Comparison of ENCODE assay signal across 20 cellular contexts in genomic region chr2:145910416-145910815, GRCh38.
DNase-seq lines count a peak whose midpoint lies in the region; ATAC-seq and FAIRE-seq lines count a peak whose summit lies in the region.
"Had no signal": no experiment of that assay in that cellular context is flagged by ENCODE, and none has a peak within 500 bp of the region (broad histone marks: within the 10 kb centered on the region; RNA-seq: fewer than 3 reads in every experiment).

No MANE protein-coding gene starts in this region.

- no peaks in the 10 kb centered on the region for H3K9me3 Mint-ChIP-seq in stimulated activated memory B cell treated with anti-CD40 and anti-IgM and Interleukin-4, amounts not matched to agents 10 μg/mL and 1 μg/mL and 100 μg/mL, for 72 hours
- H3K9me3 Mint-ChIP-seq: T-helper 1 cell treated with Interleukin-12 subunit alpha and Interleukin-12 subunit beta and Interleukin-4 antibody, amounts not matched to agents 30 μg/mL and 1 μg/mL, for 36 hours had no signal

- no peak for FAIRE-seq in frontal cortex (lab: Jason Lieb, UNC)

- no peak overlapping the region for H3K4me3 Mint-ChIP-seq in stimulated activated memory B cell treated with anti-CD40 and anti-IgM and Interleukin-4, amounts not matched to agents 10 μg/mL and 1 μg/mL and 100 μg/mL, for 72 hours
- H3K4me3 Mint-ChIP-seq: activated CD4-positive, alpha-beta T cell treated with anti-CD3 and anti-CD28 coated beads for 36 hours; naive thymus-derived CD8-positive, alpha-beta T cell; T-helper 1 cell treated with Interleukin-12 subunit alpha and Interleukin-12 subunit beta and Interleukin-4 antibody, amounts not matched to agents 30 μg/mL and 1 μg/mL, for 36 hours had no signal

- no peaks in the 10 kb centered on the region for H3K27me3 Mint-ChIP-seq in stimulated activated memory B cell treated with anti-CD40 and anti-IgM and Interleukin-4, amounts not matched to agents 10 μg/mL and 1 μg/mL and 100 μg/mL, for 72 hours
- H3K27me3 Mint-ChIP-seq: activated CD4-positive, alpha-beta T cell treated with anti-CD3 and anti-CD28 coated beads for 36 hours; naive thymus-derived CD8-positive, alpha-beta T cell had no signal

- DNase-seq in frontal cortex (ENCODE audit: low spot score in 2 of 2) (no peak), activated gamma-delta T cell (lab: John Stamatoyannopoulos, UW) (no peak), cortex of kidney (lab: John Stamatoyannopoulos, UW) (no peak)
- DNase-seq: activated CD4-positive, alpha-beta T cell treated with anti-CD3 and anti-CD28 coated beads for 36 hours; activated T-cell treated with anti-CD3 and anti-CD28 coated beads for 4 hours; adrenal gland; EL; erythroblast; HCEC 1CT; heart left ventricle; KBM-7; naive thymus-derived CD8-positive, alpha-beta T cell; NCI-H1436; stimulated activated CD4-positive, alpha-beta T cell treated with anti-CD3 and anti-CD28 coated beads, Interleukin-4, amount 100 ng/mL, for 4 hours; stimulated activated naive CD8-positive, alpha-beta T cell treated with anti-CD3 and anti-CD28 coated beads, Interleukin-15, Interleukin-2, amounts not matched to agents 100 U/mL and 50 U/mL, for 24 hours had no signal

- H3K4me1 Mint-ChIP-seq in stimulated activated memory B cell treated with anti-CD40 and anti-IgM and Interleukin-4, amounts not matched to agents 10 μg/mL and 1 μg/mL and 100 μg/mL, for 72 hours, result peaks cover 8% of the 10 kb centered on the region
- H3K4me1 Mint-ChIP-seq: activated CD4-positive, alpha-beta T cell treated with anti-CD3 and anti-CD28 coated beads for 36 hours; naive thymus-derived CD8-positive, alpha-beta T cell had no signal

- peak; percentile 58 for ATAC-seq in GM19023 (IDR thresholded peaks at IDR 0.05; ENCODE audit: unreplicated experiment)
- ATAC-seq in HG02571 (IDR thresholded peaks at IDR 0.05; ENCODE audit: unreplicated experiment), result peak; percentile 74
- ATAC-seq in HG03442 (IDR thresholded peaks at IDR 0.05; ENCODE audit: unreplicated experiment), result peak; percentile 68
- ATAC-seq in stimulated activated memory B cell treated with anti-CD40 and anti-IgM and Interleukin-4, amounts not matched to agents 10 μg/mL and 1 μg/mL and 100 μg/mL, for 72 hours, result peak; percentile 80
- ATAC-seq: activated CD4-positive, alpha-beta T cell treated with anti-CD3 and anti-CD28 coated beads for 36 hours; heart left ventricle; naive thymus-derived CD8-positive, alpha-beta T cell; stimulated activated naive CD8-positive, alpha-beta T cell treated with anti-CD3 and anti-CD28 coated beads, Interleukin-15, Interleukin-2, amounts not matched to agents 100 U/mL and 50 U/mL, for 24 hours had no signal

- peak overlapping the region; percentile 39 for H3K27ac Mint-ChIP-seq in stimulated activated memory B cell treated with anti-CD40 and anti-IgM and Interleukin-4, amounts not matched to agents 10 μg/mL and 1 μg/mL and 100 μg/mL, for 72 hours
- H3K27ac Mint-ChIP-seq: activated CD4-positive, alpha-beta T cell treated with anti-CD3 and anti-CD28 coated beads for 36 hours; naive thymus-derived CD8-positive, alpha-beta T cell; T-helper 1 cell treated with Interleukin-12 subunit alpha and Interleukin-12 subunit beta and Interleukin-4 antibody, amounts not matched to agents 30 μg/mL and 1 μg/mL, for 36 hours had no signal

- no peaks in the 10 kb centered on the region for H3K36me3 Mint-ChIP-seq in stimulated activated memory B cell treated with anti-CD40 and anti-IgM and Interleukin-4, amounts not matched to agents 10 μg/mL and 1 μg/mL and 100 μg/mL, for 72 hours
- H3K36me3 Mint-ChIP-seq: naive thymus-derived CD8-positive, alpha-beta T cell had no signal
